ENCODE assay signal across 9 cellular contexts in genomic region chr2:237733677-237734300, GRCh38.
DNase-seq lines count a peak whose midpoint lies in the region; ATAC-seq and TF ChIP-seq lines count a peak whose summit lies in the region.
"Had no signal": no experiment of that assay in that cellular context is flagged by ENCODE, and none has a peak within 500 bp of the region (broad histone marks: within the 10 kb centered on the region; RNA-seq: fewer than 3 reads in every experiment).

No MANE protein-coding gene starts in this region.

- peaks cover 49% of the 10 kb centered on the region for H3K79me2 ChIP-seq in osteoblast (ENCODE audit: insufficient read depth, low read length)

- DNase-seq in DMS53 treated with DMSO at 0.1 percent for 48 hours (lab: John Stamatoyannopoulos, UW; ENCODE audit: unreplicated experiment) (peak; percentile 85), NCI-H345 treated with DMSO at 0.1 percent for 48 hours (lab: John Stamatoyannopoulos, UW; ENCODE audit: unreplicated experiment) (peak; percentile 74), cardiac muscle cell (ENCODE audit: low read depth in 1 of 2, low spot score in 1 of 2) (peak in 1 of 2 donors; percentile 23), osteoblast (ENCODE audit: insufficient read length, low spot score, missing footprints) (peak; percentile 69)
- no peak for DNase-seq in effector CD8-positive, alpha-beta T cell (lab: John Stamatoyannopoulos, UW)
- DNase-seq in stimulated activated CD8-positive, alpha-beta memory T cell treated with anti-CD3 and anti-CD28 coated beads, Interleukin-4, amount 100 ng/mL, for 48 hours: no peak
- DNase-seq: activated T-cell treated with anti-CD3 and anti-CD28 coated beads, Interleukin-2, amount 50 U/mL, for 1 hour had no signal

- no peak overlapping the region for H3K4me2 ChIP-seq in osteoblast (ENCODE audit: insufficient read depth, low read length)

- TF ChIP-seq CTCF in cardiac muscle cell (IDR thresholded peaks at IDR 0.05; ENCODE audit: low read depth, low read length): no peak
- no peak for TF ChIP-seq CTCF in osteoblast (IDR thresholded peaks at IDR 0.05; ENCODE audit: extremely low read depth, low read depth, low read length)

- no peak overlapping the region for H2AFZ ChIP-seq in osteoblast (ENCODE audit: low read length)

- H3K4me3 ChIP-seq in cardiac muscle cell (no peak overlapping the region), osteoblast (ENCODE audit: insufficient read depth, low read length) (no peak overlapping the region)

- ATAC-seq in GM21367 (IDR thresholded peaks at IDR 0.05; ENCODE audit: unreplicated experiment) (no peak), GM21423 (IDR thresholded peaks at IDR 0.05; ENCODE audit: unreplicated experiment) (no peak)

- no peaks in the 10 kb centered on the region for H3K9me3 ChIP-seq in cardiac muscle cell (ENCODE audit: low read depth)
- H3K9me3 ChIP-seq in osteoblast (ENCODE audit: low read depth, low read length): no peaks in the 10 kb centered on the region

- no peaks in the 10 kb centered on the region for H3K27me3 ChIP-seq in cardiac muscle cell
- no peaks in the 10 kb centered on the region for H3K27me3 ChIP-seq in osteoblast (ENCODE audit: insufficient read depth, low read length)

- H3K27ac ChIP-seq in cardiac muscle cell (peak overlapping the region; percentile 80), osteoblast (ENCODE audit: low read depth, low read length) (no peak overlapping the region)

- H3K36me3 ChIP-seq in cardiac muscle cell (no peaks in the 10 kb centered on the region), osteoblast (ENCODE audit: insufficient read depth, low read length) (peaks cover 10% of the 10 kb centered on the region)

- peaks cover 32% of the 10 kb centered on the region for H3K4me1 ChIP-seq in cardiac muscle cell (ENCODE audit: low read depth)
- H3K4me1 ChIP-seq in osteoblast (ENCODE audit: insufficient read depth, low read length): peaks cover 39% of the 10 kb centered on the region

- H4K20me1 ChIP-seq in osteoblast (ENCODE audit: insufficient read depth, low read length): no peaks in the 10 kb centered on the region

Comparison
In these comparisons a context has a peak if more than half of its experiments do, and no peak if none do; other contexts are left out.
1. DNase-seq: peak in DMS53 treated with DMSO at 0.1 percent for 48 hours (single experiment), NCI-H345 treated with DMSO at 0.1 percent for 48 hours (single experiment) and osteoblast (single experiment); none in effector CD8-positive, alpha-beta T cell (single experiment) and stimulated activated CD8-positive, alpha-beta memory T cell treated with anti-CD3 and anti-CD28 coated beads, Interleukin-4, amount 100 ng/mL, for 48 hours (single experiment).